10 cellular contexts compared by ENCODE assay signal in genomic region chr15:67083135-67083766, GRCh38. TPM values are rescaled to one million over a fixed set of nuclear protein-coding genes. Genes with fewer than 3 reads are reported as not detected.
DNase-seq lines count a peak whose midpoint lies in the region; ATAC-seq and TF ChIP-seq lines count a peak whose summit lies in the region.
"Had no signal": no experiment of that assay in that cellular context is flagged by ENCODE, and none has a peak within 500 bp of the region (broad histone marks: within the 10 kb centered on the region; RNA-seq: fewer than 3 reads in every experiment).

No MANE protein-coding gene starts in this region.

- H3F3A ChIP-seq in PC-9 (ENCODE audit: insufficient read depth, low read depth), result peaks cover 55% of the 10 kb centered on the region

- H3K4me3 ChIP-seq in GM12865 (ENCODE audit: low read depth, low read length) (no peak overlapping the region), PC-9 (no peak overlapping the region), choroid plexus epithelial cell (ENCODE audit: low read depth, low read length) (no peak overlapping the region)

- no peak overlapping the region for H3K4me3 Mint-ChIP-seq in progenitor cell of endocrine pancreas (ENCODE audit: low read depth)

- H3K27me3 Mint-ChIP-seq in progenitor cell of endocrine pancreas, result no peaks in the 10 kb centered on the region

- peaks cover 10% of the 10 kb centered on the region for H3K36me3 Mint-ChIP-seq in progenitor cell of endocrine pancreas (ENCODE audit: insufficient read depth)

- H2AFZ ChIP-seq in PC-9, result no peak overlapping the region

- no peaks in the 10 kb centered on the region for H3K27me3 ChIP-seq in PC-9 (ENCODE audit: insufficient read depth, low read depth)

- no peaks in the 10 kb centered on the region for H3K9me3 Mint-ChIP-seq in progenitor cell of endocrine pancreas (ENCODE audit: low read depth)

- no peak for ATAC-seq in omental fat pad (ENCODE audit: low FRiP score)
- no peak for ATAC-seq in sciatic nerve
- no peak for ATAC-seq in GM18498 (IDR thresholded peaks at IDR 0.05; ENCODE audit: unreplicated experiment)

- intact Hi-C loops in PC-9 (cut with micrococcal nuclease; ENCODE audit: unreplicated experiment), result no loop called here
- intact Hi-C loops in sciatic nerve (cut with DNase I), result no loop called here

- CTCF ChIA-PET in PC-9 (lab: Charles Lee), result no interaction called here

- peak; percentile 64 for DNase-seq in GM12865 (ENCODE audit: low read depth)
- no peak for DNase-seq in PC-9
- DNase-seq in choroid plexus epithelial cell (ENCODE audit: low read depth), result peak; percentile 65
- DNase-seq in progenitor cell of endocrine pancreas (ENCODE audit: low spot score, unreplicated experiment), result no peak
- no peak for DNase-seq in omental fat pad (ENCODE audit: low spot score)
- no peak for DNase-seq in sciatic nerve (ENCODE audit: low spot score)
- no peak for DNase-seq in NCI-H1048 (lab: John Stamatoyannopoulos, UW)
- DNase-seq: GF-D8, NCI-H187 had no signal

- H3K27ac Mint-ChIP-seq in progenitor cell of endocrine pancreas, result peak overlapping the region; percentile 90

- TF ChIP-seq CTCF in GM12865 (IDR thresholded peaks at IDR 0.05; ENCODE audit: insufficient read depth, low read depth, low read length, missing control alignments) (no peak), PC-9 (conservative IDR thresholded peaks at IDR 0.05) (no peak), choroid plexus epithelial cell (conservative IDR thresholded peaks at IDR 0.05; ENCODE audit: low read depth, low read length) (peak; percentile 17), progenitor cell of endocrine pancreas (IDR thresholded peaks at IDR 0.05; ENCODE audit: unreplicated experiment) (no peak), omental fat pad (IDR thresholded peaks at IDR 0.05) (no peak)

- H3K9me2 ChIP-seq in PC-9 (ENCODE audit: insufficient read depth), result no peaks in the 10 kb centered on the region

- peak overlapping the region; percentile 53; the same call in 1 of the 2 replicates for H3K4me2 ChIP-seq in PC-9

- H3K36me3 ChIP-seq in PC-9 (ENCODE audit: low read depth), result peaks cover 27% of the 10 kb centered on the region

- peaks cover 57% of the 10 kb centered on the region for H3K4me1 Mint-ChIP-seq in progenitor cell of endocrine pancreas (ENCODE audit: low read depth)

- H4K20me1 ChIP-seq in PC-9 (ENCODE audit: insufficient read depth), result 0 out of 2 replicates have a peak, but pooled peaks cover 7% of the 10 kb centered on the region

- peaks cover 100% of the 10 kb centered on the region for H3K79me2 ChIP-seq in PC-9 (ENCODE audit: low read depth)

- peaks cover 95% of the 10 kb centered on the region for H3K4me1 ChIP-seq in PC-9 (replicated peaks; ENCODE audit: insufficient read depth)

- POLR2A ChIA-PET in PC-9 (lab: Charles Lee; ENCODE audit: unreplicated experiment), result interaction anchor here (0.6 kb wide), 1 partner anchor 22 kb away, joined by 19 read pairs; no protein-coding TSS in a partner anchor

- H3K27ac ChIP-seq in PC-9, result peak overlapping the region; percentile 9; the same call in 1 of the 2 replicates

- BruUV-seq in PC-9 (replicated peaks; lab: Mats Ljungman, UMichigan), result no TSS peak

- no peaks in the 10 kb centered on the region for H3K9me3 ChIP-seq in PC-9 (ENCODE audit: insufficient read depth, low read depth)

RNA-seq across cellular contexts. Expression of gene SMAD3, which starts 17.8 kb away (rescaled TPM):
- total RNA-seq in PC-9 (2021), result 99.5 and 109 TPM in 2 replicates
- 49.9 and 51.3 TPM in 2 replicates for total RNA-seq in progenitor cell of endocrine pancreas
- 10 to 100 TPM; 30.9 to 58.1 (median 49.9) TPM for total RNA-seq in omental fat pad
- 58.8 TPM for total RNA-seq in sciatic nerve

Comparison
In these comparisons a context has a peak if more than half of its experiments do, and no peak if none do; other contexts are left out.
1. DNase-seq: peak in GM12865 (single experiment) and choroid plexus epithelial cell (single experiment); none in PC-9 (0 of 2), progenitor cell of endocrine pancreas (single experiment), omental fat pad (single experiment), sciatic nerve (single experiment) and NCI-H1048 (single experiment).